ENCODE assay signal across 1 cellular context in the genomic region with DNA sequence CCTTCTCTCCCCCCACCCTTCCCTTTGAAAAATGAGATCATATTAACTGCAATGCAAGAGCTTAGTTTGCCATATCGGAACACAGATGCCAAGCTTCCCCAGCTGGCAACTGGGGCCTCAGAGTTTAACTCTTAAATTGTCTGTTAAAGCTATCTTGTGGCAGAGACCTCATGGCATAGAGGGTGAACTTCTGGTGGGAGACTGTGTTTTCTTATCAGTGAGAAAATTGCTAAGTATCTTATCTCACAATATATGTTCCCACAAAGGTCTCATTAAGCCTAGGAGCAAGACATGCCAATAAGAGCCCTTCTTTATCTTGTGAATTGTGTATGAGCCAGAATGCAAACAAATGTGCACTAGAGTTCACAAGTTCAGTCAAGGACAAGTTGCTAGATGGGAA.
TF ChIP-seq lines count a peak whose summit lies in the region.

No MANE protein-coding gene starts in this region.

TF ChIP-seq in WTC11, 78 proteins besides CTCF, POLR2A, EP300 and RAD21 (continued from another document):
- TF ChIP-seq, protein P1, sequence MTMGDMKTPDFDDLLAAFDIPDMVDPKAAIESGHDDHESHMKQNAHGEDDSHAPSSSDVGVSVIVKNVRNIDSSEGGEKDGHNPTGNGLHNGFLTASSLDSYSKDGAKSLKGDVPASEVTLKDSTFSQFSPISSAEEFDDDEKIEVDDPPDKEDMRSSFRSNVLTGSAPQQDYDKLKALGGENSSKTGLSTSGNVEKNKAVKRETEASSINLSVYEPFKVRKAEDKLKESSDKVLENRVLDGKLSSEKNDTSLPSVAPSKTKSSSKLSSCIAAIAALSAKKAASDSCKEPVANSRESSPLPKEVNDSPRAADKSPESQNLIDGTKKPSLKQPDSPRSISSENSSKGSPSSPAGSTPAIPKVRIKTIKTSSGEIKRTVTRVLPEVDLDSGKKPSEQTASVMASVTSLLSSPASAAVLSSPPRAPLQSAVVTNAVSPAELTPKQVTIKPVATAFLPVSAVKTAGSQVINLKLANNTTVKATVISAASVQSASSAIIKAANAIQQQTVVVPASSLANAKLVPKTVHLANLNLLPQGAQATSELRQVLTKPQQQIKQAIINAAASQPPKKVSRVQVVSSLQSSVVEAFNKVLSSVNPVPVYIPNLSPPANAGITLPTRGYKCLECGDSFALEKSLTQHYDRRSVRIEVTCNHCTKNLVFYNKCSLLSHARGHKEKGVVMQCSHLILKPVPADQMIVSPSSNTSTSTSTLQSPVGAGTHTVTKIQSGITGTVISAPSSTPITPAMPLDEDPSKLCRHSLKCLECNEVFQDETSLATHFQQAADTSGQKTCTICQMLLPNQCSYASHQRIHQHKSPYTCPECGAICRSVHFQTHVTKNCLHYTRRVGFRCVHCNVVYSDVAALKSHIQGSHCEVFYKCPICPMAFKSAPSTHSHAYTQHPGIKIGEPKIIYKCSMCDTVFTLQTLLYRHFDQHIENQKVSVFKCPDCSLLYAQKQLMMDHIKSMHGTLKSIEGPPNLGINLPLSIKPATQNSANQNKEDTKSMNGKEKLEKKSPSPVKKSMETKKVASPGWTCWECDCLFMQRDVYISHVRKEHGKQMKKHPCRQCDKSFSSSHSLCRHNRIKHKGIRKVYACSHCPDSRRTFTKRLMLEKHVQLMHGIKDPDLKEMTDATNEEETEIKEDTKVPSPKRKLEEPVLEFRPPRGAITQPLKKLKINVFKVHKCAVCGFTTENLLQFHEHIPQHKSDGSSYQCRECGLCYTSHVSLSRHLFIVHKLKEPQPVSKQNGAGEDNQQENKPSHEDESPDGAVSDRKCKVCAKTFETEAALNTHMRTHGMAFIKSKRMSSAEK (CRISPR knock-in tag; IDR thresholded peaks at IDR 0.05; ENCODE audit: borderline replicate concordance) = no peak
- TF ChIP-seq, protein P2, sequence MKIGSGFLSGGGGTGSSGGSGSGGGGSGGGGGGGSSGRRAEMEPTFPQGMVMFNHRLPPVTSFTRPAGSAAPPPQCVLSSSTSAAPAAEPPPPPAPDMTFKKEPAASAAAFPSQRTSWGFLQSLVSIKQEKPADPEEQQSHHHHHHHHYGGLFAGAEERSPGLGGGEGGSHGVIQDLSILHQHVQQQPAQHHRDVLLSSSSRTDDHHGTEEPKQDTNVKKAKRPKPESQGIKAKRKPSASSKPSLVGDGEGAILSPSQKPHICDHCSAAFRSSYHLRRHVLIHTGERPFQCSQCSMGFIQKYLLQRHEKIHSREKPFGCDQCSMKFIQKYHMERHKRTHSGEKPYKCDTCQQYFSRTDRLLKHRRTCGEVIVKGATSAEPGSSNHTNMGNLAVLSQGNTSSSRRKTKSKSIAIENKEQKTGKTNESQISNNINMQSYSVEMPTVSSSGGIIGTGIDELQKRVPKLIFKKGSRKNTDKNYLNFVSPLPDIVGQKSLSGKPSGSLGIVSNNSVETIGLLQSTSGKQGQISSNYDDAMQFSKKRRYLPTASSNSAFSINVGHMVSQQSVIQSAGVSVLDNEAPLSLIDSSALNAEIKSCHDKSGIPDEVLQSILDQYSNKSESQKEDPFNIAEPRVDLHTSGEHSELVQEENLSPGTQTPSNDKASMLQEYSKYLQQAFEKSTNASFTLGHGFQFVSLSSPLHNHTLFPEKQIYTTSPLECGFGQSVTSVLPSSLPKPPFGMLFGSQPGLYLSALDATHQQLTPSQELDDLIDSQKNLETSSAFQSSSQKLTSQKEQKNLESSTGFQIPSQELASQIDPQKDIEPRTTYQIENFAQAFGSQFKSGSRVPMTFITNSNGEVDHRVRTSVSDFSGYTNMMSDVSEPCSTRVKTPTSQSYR (CRISPR knock-in tag; IDR thresholded peaks at IDR 0.05) = no peak
- TF ChIP-seq SP1 (CRISPR knock-in tag; conservative IDR thresholded peaks at IDR 0.05) (no peak), SMAD3 (CRISPR knock-in tag; IDR thresholded peaks at IDR 0.05; ENCODE audit: borderline replicate concordance) (no peak), ZNF121 (CRISPR knock-in tag; IDR thresholded peaks at IDR 0.05) (no peak), SOX15 (CRISPR knock-in tag; IDR thresholded peaks at IDR 0.05) (no peak), RORB (CRISPR knock-in tag; IDR thresholded peaks at IDR 0.05) (no peak), OVOL2 (CRISPR knock-in tag; IDR thresholded peaks at IDR 0.05; ENCODE audit: borderline replicate concordance) (no peak)
- TF ChIP-seq, protein P3, sequence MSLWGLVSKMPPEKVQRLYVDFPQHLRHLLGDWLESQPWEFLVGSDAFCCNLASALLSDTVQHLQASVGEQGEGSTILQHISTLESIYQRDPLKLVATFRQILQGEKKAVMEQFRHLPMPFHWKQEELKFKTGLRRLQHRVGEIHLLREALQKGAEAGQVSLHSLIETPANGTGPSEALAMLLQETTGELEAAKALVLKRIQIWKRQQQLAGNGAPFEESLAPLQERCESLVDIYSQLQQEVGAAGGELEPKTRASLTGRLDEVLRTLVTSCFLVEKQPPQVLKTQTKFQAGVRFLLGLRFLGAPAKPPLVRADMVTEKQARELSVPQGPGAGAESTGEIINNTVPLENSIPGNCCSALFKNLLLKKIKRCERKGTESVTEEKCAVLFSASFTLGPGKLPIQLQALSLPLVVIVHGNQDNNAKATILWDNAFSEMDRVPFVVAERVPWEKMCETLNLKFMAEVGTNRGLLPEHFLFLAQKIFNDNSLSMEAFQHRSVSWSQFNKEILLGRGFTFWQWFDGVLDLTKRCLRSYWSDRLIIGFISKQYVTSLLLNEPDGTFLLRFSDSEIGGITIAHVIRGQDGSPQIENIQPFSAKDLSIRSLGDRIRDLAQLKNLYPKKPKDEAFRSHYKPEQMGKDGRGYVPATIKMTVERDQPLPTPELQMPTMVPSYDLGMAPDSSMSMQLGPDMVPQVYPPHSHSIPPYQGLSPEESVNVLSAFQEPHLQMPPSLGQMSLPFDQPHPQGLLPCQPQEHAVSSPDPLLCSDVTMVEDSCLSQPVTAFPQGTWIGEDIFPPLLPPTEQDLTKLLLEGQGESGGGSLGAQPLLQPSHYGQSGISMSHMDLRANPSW (CRISPR knock-in tag; conservative IDR thresholded peaks at IDR 0.05; ENCODE audit: low read depth) = no peak
